ENCODE assay signal across 17 cellular contexts in the genomic region with DNA sequence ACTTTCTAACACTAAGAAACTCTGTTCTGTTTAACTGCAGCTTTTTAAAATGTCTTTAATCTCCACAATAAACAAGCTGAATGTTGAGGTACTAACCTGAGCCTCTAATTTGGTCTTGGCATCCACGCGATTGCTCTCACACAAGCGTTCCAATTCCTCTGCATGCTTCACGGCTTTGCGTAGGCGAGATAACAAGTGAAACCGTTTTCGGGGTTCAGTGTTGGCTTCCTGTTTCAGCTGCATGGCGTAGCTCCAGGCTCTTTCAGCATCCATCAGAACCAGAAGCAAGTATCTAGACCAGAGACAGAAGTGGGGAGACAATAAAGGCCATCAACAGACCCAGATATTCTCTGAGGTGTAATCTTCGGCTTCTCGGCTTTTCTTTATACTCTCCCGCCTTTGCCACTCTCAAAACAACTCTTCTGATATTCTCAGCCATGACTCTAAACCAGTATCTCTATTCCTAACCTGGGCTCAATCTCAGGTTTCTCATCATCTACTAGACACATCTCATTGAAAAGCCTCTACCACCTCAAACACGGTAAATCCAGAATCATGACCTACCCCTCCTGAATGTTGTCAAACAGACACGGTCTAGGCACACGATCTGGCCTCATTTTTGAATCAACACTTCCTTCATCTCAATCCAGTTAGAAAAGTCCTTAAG. TPM values are rescaled to one million over a fixed set of nuclear protein-coding genes. Genes with fewer than 3 reads are reported as not detected.
A peak's percentile ranks its signal among the peaks of the same experiment; 100 is the strongest.
DNase-seq lines count a peak whose midpoint lies in the region; ATAC-seq and TF ChIP-seq lines count a peak whose summit lies in the region.
"Had no signal": no experiment of that assay in that cellular context is flagged by ENCODE, and none has a peak within 500 bp of the region (broad histone marks: within the 10 kb centered on the region; RNA-seq: fewer than 3 reads in every experiment).

No MANE protein-coding gene starts in this region.

- intact Hi-C loops in activated CD4-positive, alpha-beta T cell treated with anti-CD3 and anti-CD28 coated beads for 36 hours (cut with DNase I, micrococcal nuclease) = loop anchor here in 1 of 2 experiments (1.0 kb wide), 1 partner anchor 7 kb away; no protein-coding TSS in a partner anchor
- intact Hi-C loops in activated B cell treated with CpG ODN at 0.5 μM for 24 hours (cut with micrococcal nuclease) = no loop called here

- no peaks in the 10 kb centered on the region for H3K27me3 Mint-ChIP-seq in activated CD4-positive, alpha-beta T cell treated with anti-CD3 and anti-CD28 coated beads for 36 hours
- no peaks in the 10 kb centered on the region for H3K27me3 Mint-ChIP-seq in activated B cell treated with CpG ODN at 0.5 μM for 24 hours
- H3K27me3 Mint-ChIP-seq in activated naive CD8-positive, alpha-beta T cell treated with anti-CD3 and anti-CD28 coated beads for 36 hours = no peaks in the 10 kb centered on the region

- H3K9me3 Mint-ChIP-seq in activated CD4-positive, alpha-beta T cell treated with anti-CD3 and anti-CD28 coated beads for 36 hours (ENCODE audit: low read depth) = no peaks in the 10 kb centered on the region
- H3K9me3 Mint-ChIP-seq in activated B cell treated with CpG ODN at 0.5 μM for 24 hours = no peaks in the 10 kb centered on the region
- H3K9me3 Mint-ChIP-seq in activated naive CD8-positive, alpha-beta T cell treated with anti-CD3 and anti-CD28 coated beads for 36 hours = no peaks in the 10 kb centered on the region

- peak; percentile 91 for ATAC-seq in activated CD4-positive, alpha-beta T cell treated with anti-CD3 and anti-CD28 coated beads for 36 hours
- ATAC-seq in activated B cell treated with CpG ODN at 0.5 μM for 24 hours (ENCODE audit: low read depth) (peak; percentile 42), HG03039 (IDR thresholded peaks at IDR 0.05; ENCODE audit: unreplicated experiment) (no peak)

- peaks cover 31% of the 10 kb centered on the region for H3K4me1 Mint-ChIP-seq in activated CD4-positive, alpha-beta T cell treated with anti-CD3 and anti-CD28 coated beads for 36 hours
- H3K4me1 Mint-ChIP-seq in activated B cell treated with CpG ODN at 0.5 μM for 24 hours = peaks cover 10% of the 10 kb centered on the region
- peaks cover 24% of the 10 kb centered on the region for H3K4me1 Mint-ChIP-seq in activated naive CD8-positive, alpha-beta T cell treated with anti-CD3 and anti-CD28 coated beads for 36 hours

- no peak for TF ChIP-seq CTCF in activated B cell treated with CpG ODN at 0.5 μM for 24 hours (IDR thresholded peaks at IDR 0.05)

- H3K4me3 Mint-ChIP-seq in activated CD4-positive, alpha-beta T cell treated with anti-CD3 and anti-CD28 coated beads for 36 hours = peak overlapping the region; percentile 63
- no peak overlapping the region for H3K4me3 Mint-ChIP-seq in activated B cell treated with CpG ODN at 0.5 μM for 24 hours
- H3K4me3 Mint-ChIP-seq in activated naive CD8-positive, alpha-beta T cell treated with anti-CD3 and anti-CD28 coated beads for 36 hours = no peak overlapping the region

- peaks cover 66% of the 10 kb centered on the region for H3K36me3 Mint-ChIP-seq in activated CD4-positive, alpha-beta T cell treated with anti-CD3 and anti-CD28 coated beads for 36 hours (ENCODE audit: low read depth)
- peaks cover 81% of the 10 kb centered on the region for H3K36me3 Mint-ChIP-seq in activated B cell treated with CpG ODN at 0.5 μM for 24 hours (ENCODE audit: low read depth)
- H3K36me3 Mint-ChIP-seq in activated naive CD8-positive, alpha-beta T cell treated with anti-CD3 and anti-CD28 coated beads for 36 hours = peaks cover 46% of the 10 kb centered on the region

- CTCF ChIA-PET in activated CD4-positive, alpha-beta T cell treated with anti-CD3 and anti-CD28 coated beads for 36 hours (lab: Charles Lee) = interaction anchor here (0.6 to 3.2 kb wide), 10 partner anchors 10 to 434 kb away, joined by 3 to 16 read pairs (median 4); a partner anchor contains a TSS
- CTCF ChIA-PET in activated B cell treated with CpG ODN at 0.5 μM for 24 hours (lab: Charles Lee) = interaction anchor here (0.5 kb wide), 1 partner anchor 41 kb away, joined by 3 read pairs; no protein-coding TSS in a partner anchor

- peak; percentile 81 for DNase-seq in activated CD4-positive, alpha-beta T cell treated with anti-CD3 and anti-CD28 coated beads for 36 hours
- DNase-seq in activated CD4-positive, alpha-beta T cell treated with anti-CD3 and anti-CD28 coated beads for 1 hour = no peak
- no peak for DNase-seq in activated B cell treated with CpG ODN at 0.5 μM for 24 hours
- no peak for DNase-seq in activated naive CD8-positive, alpha-beta T cell treated with anti-CD3 and anti-CD28 coated beads for 36 hours
- DNase-seq in stimulated activated CD8-positive, alpha-beta memory T cell treated with anti-CD3 and anti-CD28 coated beads, Interleukin-4, amount 100 ng/mL, for 48 hours = peak; percentile 62
- DNase-seq in NCI-H2171 treated with DMSO at 0.1 percent for 48 hours (lab: John Stamatoyannopoulos, UW) = no peak
- DNase-seq in OCI-M2 (lab: John Stamatoyannopoulos, UW; ENCODE audit: unreplicated experiment) = no peak
- DNase-seq: effector CD8-positive, alpha-beta T cell; kidney glomerular epithelial cell; NCI-H1105; NCI-H748 treated with DMSO at 0.1 percent for 48 hours; SHP77; trophoblast cell had no signal

- H3K27ac Mint-ChIP-seq in activated CD4-positive, alpha-beta T cell treated with anti-CD3 and anti-CD28 coated beads for 36 hours = peak overlapping the region; percentile 81
- H3K27ac Mint-ChIP-seq in activated B cell treated with CpG ODN at 0.5 μM for 24 hours = peak overlapping the region; percentile 72
- peak overlapping the region; percentile 27 for H3K27ac Mint-ChIP-seq in activated naive CD8-positive, alpha-beta T cell treated with anti-CD3 and anti-CD28 coated beads for 36 hours

- POLR2A ChIA-PET in activated CD4-positive, alpha-beta T cell treated with anti-CD3 and anti-CD28 coated beads for 36 hours (lab: Charles Lee) = interaction anchor here (1.5 kb wide), 1 partner anchor 8 kb away, joined by 10 read pairs; a partner anchor contains a TSS
- POLR2A ChIA-PET in activated B cell treated with CpG ODN at 0.5 μM for 24 hours (lab: Charles Lee) = interaction anchor here (0.6 to 0.9 kb wide), 2 partner anchors 8 to 28 kb away, joined by 3 to 4 read pairs; a partner anchor contains a TSS

RNA-seq across cellular contexts. Expression of a gene that starts 8.3 kb away (rescaled TPM):
- 100 to 1,000 TPM; 151 to 174 TPM for total RNA-seq in activated CD4-positive, alpha-beta T cell treated with anti-CD3 and anti-CD28 coated beads for 36 hours
- total RNA-seq in activated B cell treated with CpG ODN at 0.5 μM for 24 hours = 73.7 and 76.1 TPM in 2 replicates
- 100 to 1,000 TPM; 140 to 141 TPM for total RNA-seq in activated naive CD8-positive, alpha-beta T cell treated with anti-CD3 and anti-CD28 coated beads for 36 hours

RNA-seq across cellular contexts. Expression of a gene that starts 10.6 kb away (rescaled TPM):
- 1 to 10 TPM; 5.9 to 6.4 TPM for total RNA-seq in activated CD4-positive, alpha-beta T cell treated with anti-CD3 and anti-CD28 coated beads for 36 hours
- total RNA-seq in activated B cell treated with CpG ODN at 0.5 μM for 24 hours = 0.18 and 0.32 TPM in 2 replicates
- 1 to 10 TPM; 2.5 to 2.7 TPM for total RNA-seq in activated naive CD8-positive, alpha-beta T cell treated with anti-CD3 and anti-CD28 coated beads for 36 hours
- total RNA-seq: frontal cortex, myocyte had no signal

RNA-seq across cellular contexts. Expression of a gene that starts 15.0 kb away (rescaled TPM):
- 1 to 10 TPM; 4.8 to 5.4 TPM for total RNA-seq in activated CD4-positive, alpha-beta T cell treated with anti-CD3 and anti-CD28 coated beads for 36 hours
- 0.34 and 0.67 TPM in 2 replicates for total RNA-seq in activated B cell treated with CpG ODN at 0.5 μM for 24 hours
- total RNA-seq in activated naive CD8-positive, alpha-beta T cell treated with anti-CD3 and anti-CD28 coated beads for 36 hours = 1 to 10 TPM; 3.7 TPM
- total RNA-seq: frontal cortex, H4, myocyte had no signal

RNA-seq across cellular contexts. Expression of a gene that starts 36.9 kb away (rescaled TPM):
- total RNA-seq in activated CD4-positive, alpha-beta T cell treated with anti-CD3 and anti-CD28 coated beads for 36 hours = under 1 TPM; 0.04 to 0.16 TPM
- total RNA-seq in activated B cell treated with CpG ODN at 0.5 μM for 24 hours = not detected in 2 replicates
- total RNA-seq in activated naive CD8-positive, alpha-beta T cell treated with anti-CD3 and anti-CD28 coated beads for 36 hours = 1 to 10 TPM; 2.0 to 2.5 TPM
- total RNA-seq: frontal cortex, H4, myocyte had no signal

RNA-seq across cellular contexts. Expression of a gene that starts 39.6 kb away (rescaled TPM):
- 10 to 100 TPM; 73.0 to 77.0 TPM for total RNA-seq in activated CD4-positive, alpha-beta T cell treated with anti-CD3 and anti-CD28 coated beads for 36 hours
- 133 and 146 TPM in 2 replicates for total RNA-seq in activated B cell treated with CpG ODN at 0.5 μM for 24 hours
- 10 to 100 TPM; 81.2 to 88.1 TPM for total RNA-seq in activated naive CD8-positive, alpha-beta T cell treated with anti-CD3 and anti-CD28 coated beads for 36 hours

Comparison
In these comparisons a context has a peak if more than half of its experiments do, and no peak if none do; other contexts are left out.
1. DNase-seq: peak in activated CD4-positive, alpha-beta T cell treated with anti-CD3 and anti-CD28 coated beads for 36 hours (single experiment) and stimulated activated CD8-positive, alpha-beta memory T cell treated with anti-CD3 and anti-CD28 coated beads, Interleukin-4, amount 100 ng/mL, for 48 hours (single experiment); none in activated CD4-positive, alpha-beta T cell treated with anti-CD3 and anti-CD28 coated beads for 1 hour (single experiment), activated B cell treated with CpG ODN at 0.5 μM for 24 hours (single experiment), activated naive CD8-positive, alpha-beta T cell treated with anti-CD3 and anti-CD28 coated beads for 36 hours (single experiment), NCI-H2171 treated with DMSO at 0.1 percent for 48 hours (single experiment) and OCI-M2 (single experiment).
2. H3K27ac Mint-ChIP-seq: peak in every context shown above with its lines; median percentile 81 in activated CD4-positive, alpha-beta T cell treated with anti-CD3 and anti-CD28 coated beads for 36 hours; 72 in activated B cell treated with CpG ODN at 0.5 μM for 24 hours; 27 in activated naive CD8-positive, alpha-beta T cell treated with anti-CD3 and anti-CD28 coated beads for 36 hours.